Comparison of ENCODE assay signal across 7 cellular contexts in genomic region chr1:212455406-212456165, GRCh38. TPM values are rescaled to one million over a fixed set of nuclear protein-coding genes. Genes with fewer than 3 reads are reported as not detected.
DNase-seq lines count a peak whose midpoint lies in the region; ATAC-seq and TF ChIP-seq lines count a peak whose summit lies in the region.

No MANE protein-coding gene starts in this region.

- intact Hi-C loops in activated CD8-positive, alpha-beta T cell treated with anti-CD3 and anti-CD28 coated beads for 36 hours (cut with micrococcal nuclease): loop anchor here (5.0 to 10.0 kb wide), 3 partner anchors 88 to 773 kb away; no protein-coding TSS in a partner anchor

- no peak overlapping the region for H3K23ac ChIP-seq in mesendoderm (ENCODE audit: low read length)

- H4K5ac ChIP-seq in mesendoderm (ENCODE audit: low read length): no peak overlapping the region

- no peak overlapping the region for H3K56ac ChIP-seq in mesendoderm (ENCODE audit: low read length)

- no peaks in the 10 kb centered on the region for H3K27me3 ChIP-seq in effector memory CD4-positive, alpha-beta T cell (replicated peaks; ENCODE audit: control insufficient read depth, insufficient read depth, low read length, poor library complexity, severe bottlenecking)
- no peaks in the 10 kb centered on the region for H3K27me3 ChIP-seq in mesendoderm (ENCODE audit: insufficient read depth, low read length, poor library complexity)

- no peaks in the 10 kb centered on the region for H3K9me3 Mint-ChIP-seq in activated CD8-positive, alpha-beta T cell treated with anti-CD3 and anti-CD28 coated beads for 36 hours

- ATAC-seq in HG03432 (IDR thresholded peaks at IDR 0.05; ENCODE audit: unreplicated experiment): peak; percentile 73
- ATAC-seq in activated CD8-positive, alpha-beta T cell treated with anti-CD3 and anti-CD28 coated beads for 36 hours: peak; percentile 78

- H3K27ac Mint-ChIP-seq in activated CD8-positive, alpha-beta T cell treated with anti-CD3 and anti-CD28 coated beads for 36 hours: no peak overlapping the region

- H2AK5ac ChIP-seq in mesendoderm (ENCODE audit: low read length): no peak overlapping the region

- H3K4me1 ChIP-seq in effector memory CD4-positive, alpha-beta T cell (ENCODE audit: control insufficient read depth, insufficient read depth, low read length, poor library complexity, severe bottlenecking): no peaks in the 10 kb centered on the region
- no peaks in the 10 kb centered on the region for H3K4me1 ChIP-seq in mesendoderm (ENCODE audit: control insufficient read depth, low read depth, low read length)

- no peaks in the 10 kb centered on the region for H3K27me3 Mint-ChIP-seq in activated CD8-positive, alpha-beta T cell treated with anti-CD3 and anti-CD28 coated beads for 36 hours

- H3K9ac ChIP-seq in mesendoderm (ENCODE audit: low read length): no peak overlapping the region

- no peak overlapping the region for H3K4ac ChIP-seq in mesendoderm (ENCODE audit: low read depth, low read length)

- H3K4me3 ChIP-seq in GM12875 (ENCODE audit: low read depth, low read length) (no peak overlapping the region), mesendoderm (ENCODE audit: low read length) (no peak overlapping the region)
- no peak overlapping the region for H3K4me3 ChIP-seq in effector memory CD4-positive, alpha-beta T cell (ENCODE audit: insufficient read depth, low read depth, low read length, poor library complexity, severe bottlenecking)

- H3K79me1 ChIP-seq in mesendoderm (ENCODE audit: low read length): no peaks in the 10 kb centered on the region

- H2BK15ac ChIP-seq in mesendoderm (replicated peaks; ENCODE audit: low read depth): no peak overlapping the region

- peak; percentile 96 for TF ChIP-seq CTCF in GM12875 (IDR thresholded peaks at IDR 0.05; ENCODE audit: borderline replicate concordance, insufficient read depth, low read depth, low read length)
- TF ChIP-seq CTCF in activated CD8-positive, alpha-beta T cell treated with anti-CD3 and anti-CD28 coated beads for 36 hours (IDR thresholded peaks at IDR 0.05): peak; percentile 99

- no peak overlapping the region for H3K4me3 Mint-ChIP-seq in activated CD8-positive, alpha-beta T cell treated with anti-CD3 and anti-CD28 coated beads for 36 hours

- no peak overlapping the region for H2BK120ac ChIP-seq in mesendoderm (ENCODE audit: low read depth, low read length)

- no peak overlapping the region for H3K27ac ChIP-seq in effector memory CD4-positive, alpha-beta T cell (ENCODE audit: insufficient read depth, low read length, poor library complexity, severe bottlenecking)
- H3K27ac ChIP-seq in mesendoderm (ENCODE audit: low read depth, low read length): no peak overlapping the region

- no peaks in the 10 kb centered on the region for H3K36me3 ChIP-seq in effector memory CD4-positive, alpha-beta T cell (ENCODE audit: control insufficient read depth, insufficient read depth, low read length)
- no peaks in the 10 kb centered on the region for H3K36me3 ChIP-seq in mesendoderm (ENCODE audit: control insufficient read depth, insufficient read depth, low read length)

- H2BK5ac ChIP-seq in mesendoderm (ENCODE audit: low read length): no peak overlapping the region

- no peak overlapping the region for H3K18ac ChIP-seq in mesendoderm (ENCODE audit: low read length)

- no peak overlapping the region for H3K4me2 ChIP-seq in mesendoderm (ENCODE audit: low read length)

- no CpG with 5 or more reads among the region's 6 CpGs for WGBS in mesendoderm (ENCODE audit: extremely low coverage, insufficient coverage, low lambda C conversion rate)

- DNase-seq in NCI-H82 treated with DMSO at 0.1 percent for 48 hours (lab: John Stamatoyannopoulos, UW; ENCODE audit: unreplicated experiment) (peak; percentile 75), mesendoderm (peak; percentile 82)
- DNase-seq in activated CD8-positive, alpha-beta T cell treated with anti-CD3 and anti-CD28 coated beads for 36 hours: peak; percentile 91
- peak; percentile 53 to 72 (median 64) for DNase-seq in effector memory CD4-positive, alpha-beta T cell
- peak; percentile 40 to 62 for DNase-seq in stimulated activated CD8-positive, alpha-beta memory T cell treated with anti-CD3 and anti-CD28 coated beads, Interleukin-15, amount 100 ng/mL, for 4 hours (ENCODE audit: low read depth in 2 of 2)

- no peaks in the 10 kb centered on the region for H3K9me3 ChIP-seq in effector memory CD4-positive, alpha-beta T cell (ENCODE audit: control insufficient read depth, low read length)

- H4K8ac ChIP-seq in mesendoderm (ENCODE audit: low read depth, low read length): no peak overlapping the region

- CTCF ChIA-PET in activated CD8-positive, alpha-beta T cell treated with anti-CD3 and anti-CD28 coated beads for 36 hours (lab: Charles Lee): interaction anchor here (0.6 to 8.3 kb wide), 132 partner anchors 9 to 801 kb away, joined by 3 to 134 read pairs (median 5); partner anchors contain the start of genes DTL, FLVCR1, INTS7 and NEK2

- H3K4me1 Mint-ChIP-seq in activated CD8-positive, alpha-beta T cell treated with anti-CD3 and anti-CD28 coated beads for 36 hours (ENCODE audit: low read depth): peaks cover 4% of the 10 kb centered on the region

- H3K79me2 ChIP-seq in mesendoderm (ENCODE audit: control insufficient read depth, insufficient read depth, low read length): no peaks in the 10 kb centered on the region

- no peaks in the 10 kb centered on the region for H3K36me3 Mint-ChIP-seq in activated CD8-positive, alpha-beta T cell treated with anti-CD3 and anti-CD28 coated beads for 36 hours (ENCODE audit: low read depth)

- POLR2A ChIA-PET in activated CD8-positive, alpha-beta T cell treated with anti-CD3 and anti-CD28 coated beads for 36 hours (lab: Charles Lee): interaction anchor here (0.6 to 2.0 kb wide), 4 partner anchors 10 to 730 kb away, joined by 3 to 5 read pairs (median 3); partner anchors contain the start of gene NENF

RNA-seq across cellular contexts. Expression of gene NENF, which starts 22.9 kb away (rescaled TPM):
- total RNA-seq in activated CD8-positive, alpha-beta T cell treated with anti-CD3 and anti-CD28 coated beads for 36 hours: 10 to 100 TPM; 27.7 to 35.4 TPM
- polyA plus RNA-seq in mesendoderm (2013, experiment 1 of 2): 17.0 TPM
- polyA plus RNA-seq in mesendoderm (2013, experiment 2 of 2): 18.7 TPM

RNA-seq across cellular contexts. Expression of gene PACC1, which starts 40.9 kb away (rescaled TPM):
- total RNA-seq in activated CD8-positive, alpha-beta T cell treated with anti-CD3 and anti-CD28 coated beads for 36 hours: 10 to 100 TPM; 11.1 to 11.7 TPM
- 6.6 TPM for polyA plus RNA-seq in mesendoderm (2013, experiment 1 of 2)
- polyA plus RNA-seq in mesendoderm (2013, experiment 2 of 2): 6.8 TPM
